36 cellular contexts compared by ENCODE assay signal in genomic region chr19:6571167-6571566, GRCh38.
"Had no signal": no experiment of that assay in that cellular context is flagged by ENCODE, and none has a peak within 500 bp of the region (broad histone marks: within the 10 kb centered on the region; RNA-seq: fewer than 3 reads in every experiment).

No MANE protein-coding gene starts in this region.

- DNase-seq: Karpas-422, Kasumi-1, MG63, MM.1S, MV-4-11, NCI-H1048, NCI-H1092, NCI-H1092 treated with DMSO at 0.1 percent for 48 hours, NCI-H1105, NCI-H1105 treated with DMSO at 0.1 percent for 48 hours, NCI-H1417, NCI-H1417 treated with DMSO at 0.1 percent for 48 hours, NCI-H1436, NCI-H1436 treated with DMSO at 0.1 percent for 48 hours, NCI-H146, NCI-H1694, NCI-H1694 treated with DMSO at 0.1 percent for 48 hours, NCI-H187, NCI-H187 treated with DMSO at 0.1 percent for 48 hours, NCI-H1930, NCI-H2029, NCI-H2029 treated with DMSO at 0.1 percent for 48 hours, NCI-H2081, NCI-H2081 treated with DMSO at 0.1 percent for 48 hours, NCI-H2107, NCI-H2171, NCI-H2171 treated with DMSO at 0.1 percent for 48 hours, NCI-H2227 treated with DMSO at 0.1 percent for 48 hours, NCI-H226, NCI-H345, NCI-H446, NCI-H446 treated with DMSO at 0.1 percent for 48 hours, NCI-H510A, NCI-H510A treated with DMSO at 0.1 percent for 48 hours, NCI-H524, NCI-H524 treated with DMSO at 0.1 percent for 48 hours had no signal

- H3K4me3 ChIP-seq: MG63 had no signal

- H3K36me3 ChIP-seq: MG63 had no signal

- H3K27me3 ChIP-seq: MG63 had no signal
